28 cellular contexts compared by ENCODE assay signal in genomic region chr7:157813053-157813452, GRCh38.
"Had no signal": no experiment of that assay in that cellular context is flagged by ENCODE, and none has a peak within 500 bp of the region (broad histone marks: within the 10 kb centered on the region; RNA-seq: fewer than 3 reads in every experiment).

No MANE protein-coding gene starts in this region.

- H3K4me3 Mint-ChIP-seq: central memory CD8-positive, alpha-beta T cell; naive thymus-derived CD8-positive, alpha-beta T cell; nephron progenitor cell; stimulated activated memory B cell treated with anti-CD40 and anti-IgM and Interleukin-4, amounts not matched to agents 10 μg/mL and 1 μg/mL and 100 μg/mL, for 72 hours had no signal

- DNase-seq: dermis blood vessel endothelial cell; effector memory CD4-positive, alpha-beta T cell; foreskin keratinocyte; kidney glomerular epithelial cell; left colon; mammary epithelial cell; mesendoderm; nephron progenitor cell; stimulated activated CD4-positive, alpha-beta T cell treated with anti-CD3 and anti-CD28 coated beads, Interleukin-2, amount 100 ng/mL, for 24 hours; stimulated activated CD4-positive, alpha-beta T cell treated with anti-CD3 and anti-CD28 coated beads, Interleukin-4, amount 100 ng/mL, for 4 hours; stimulated activated naive CD8-positive, alpha-beta T cell treated with anti-CD3 and anti-CD28 coated beads, Interleukin-15, Interleukin-2, amounts not matched to agents 100 U/mL and 50 U/mL, for 24 hours; substantia nigra; testis; upper lobe of left lung; uterus had no signal

- H3K27me3 Mint-ChIP-seq: central memory CD8-positive, alpha-beta T cell; stimulated activated memory B cell treated with anti-CD40 and anti-IgM and Interleukin-4, amounts not matched to agents 10 μg/mL and 1 μg/mL and 100 μg/mL, for 72 hours had no signal

- H3K27ac ChIP-seq: coronary artery, esophagus muscularis mucosa, foreskin keratinocyte, gastroesophageal sphincter, heart left ventricle, hepatocyte, parathyroid adenoma, prostate gland, right atrium auricular region, testis, tibial nerve, upper lobe of left lung, uterus had no signal

- H3K4me1 ChIP-seq: esophagus muscularis mucosa, foreskin keratinocyte, gastroesophageal sphincter, heart left ventricle, parathyroid adenoma, prostate gland, right atrium auricular region, testis, tibial nerve, upper lobe of left lung, uterus had no signal

- H3K27me3 ChIP-seq: foreskin keratinocyte, heart left ventricle, hepatocyte, right atrium auricular region, testis, tibial nerve, upper lobe of left lung, uterus had no signal

- H3K4me1 Mint-ChIP-seq: central memory CD8-positive, alpha-beta T cell; stimulated activated memory B cell treated with anti-CD40 and anti-IgM and Interleukin-4, amounts not matched to agents 10 μg/mL and 1 μg/mL and 100 μg/mL, for 72 hours had no signal

- H3K36me3 ChIP-seq: esophagus muscularis mucosa, gastroesophageal sphincter, heart left ventricle, prostate gland, right atrium auricular region, tibial nerve, upper lobe of left lung, uterus had no signal

- H3K9me3 Mint-ChIP-seq: naive thymus-derived CD8-positive, alpha-beta T cell had no signal

- H3K36me3 Mint-ChIP-seq: naive thymus-derived CD8-positive, alpha-beta T cell; stimulated activated memory B cell treated with anti-CD40 and anti-IgM and Interleukin-4, amounts not matched to agents 10 μg/mL and 1 μg/mL and 100 μg/mL, for 72 hours had no signal

- H3K4me3 ChIP-seq: coronary artery, esophagus muscularis mucosa, gastroesophageal sphincter, heart left ventricle, hepatocyte, prostate gland, right atrium auricular region, smooth muscle cell, testis, tibial nerve, upper lobe of left lung, uterus had no signal

- H3K27ac Mint-ChIP-seq: nephron progenitor cell; stimulated activated memory B cell treated with anti-CD40 and anti-IgM and Interleukin-4, amounts not matched to agents 10 μg/mL and 1 μg/mL and 100 μg/mL, for 72 hours had no signal

- H3K9me3 ChIP-seq: esophagus muscularis mucosa, prostate gland, testis, uterus had no signal
